13 cellular contexts compared by ENCODE assay signal in the genomic region with DNA sequence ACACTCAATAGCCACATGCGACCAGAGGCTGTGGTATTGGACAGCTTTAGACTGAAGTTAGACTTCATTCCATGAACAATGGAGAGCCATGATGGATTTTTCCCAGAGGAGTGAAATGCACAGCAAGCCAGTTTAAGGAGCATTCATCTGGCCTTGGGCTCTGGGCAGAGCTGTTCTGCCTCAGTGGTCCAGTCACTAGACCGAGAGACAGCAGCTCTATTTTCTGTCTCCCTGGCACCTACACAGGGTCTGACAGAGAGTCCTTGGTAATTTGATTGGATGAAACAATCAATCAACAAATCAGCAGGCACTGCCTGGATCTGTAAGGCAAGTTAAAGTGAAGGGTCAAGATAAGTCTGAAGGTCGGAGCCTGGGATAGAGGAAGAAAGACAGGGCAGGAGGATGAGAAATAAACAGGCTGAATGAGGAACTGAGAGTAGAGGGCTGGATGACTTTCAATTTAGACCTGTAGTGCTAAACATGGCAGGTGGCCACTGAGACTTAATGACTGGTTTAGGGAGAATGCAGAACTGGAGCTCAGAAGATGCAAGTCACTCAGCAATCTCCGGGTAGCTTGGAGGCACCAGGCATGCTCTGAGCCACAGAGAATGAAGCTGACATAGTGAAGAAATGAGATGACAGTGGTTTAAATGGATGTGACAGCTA.
DNase-seq lines count a peak whose midpoint lies in the region; ATAC-seq and TF ChIP-seq lines count a peak whose summit lies in the region.
"Had no signal": no experiment of that assay in that cellular context is flagged by ENCODE, and none has a peak within 500 bp of the region (broad histone marks: within the 10 kb centered on the region; RNA-seq: fewer than 3 reads in every experiment).

No MANE protein-coding gene starts in this region.

- H3K4me2 ChIP-seq in PC-9 = no peak overlapping the region

- no peak overlapping the region for H2AFZ ChIP-seq in PC-9

- no peaks in the 10 kb centered on the region for H3K79me2 ChIP-seq in PC-9 (ENCODE audit: low read depth)

- no peak for TF ChIP-seq CTCF in PC-9 (conservative IDR thresholded peaks at IDR 0.05)

- H3K9me2 ChIP-seq in PC-9 (ENCODE audit: insufficient read depth) = peaks cover 5% of the 10 kb centered on the region; the same call in 1 of the 2 replicates

- no peaks in the 10 kb centered on the region for H3K4me1 ChIP-seq in PC-9 (replicated peaks; ENCODE audit: insufficient read depth)
- H3K4me1 ChIP-seq: Caco-2 had no signal

- no peaks in the 10 kb centered on the region for H3F3A ChIP-seq in PC-9 (ENCODE audit: insufficient read depth, low read depth)

- H3K36me3 Mint-ChIP-seq in T-helper 17 cell (ENCODE audit: low read depth) = no peaks in the 10 kb centered on the region

- no peak overlapping the region for H3K27ac Mint-ChIP-seq in T-helper 17 cell

- ATAC-seq in GM18505 (IDR thresholded peaks at IDR 0.05; ENCODE audit: unreplicated experiment) = peak; percentile 94
- peak; percentile 96 for ATAC-seq in GM21526 (IDR thresholded peaks at IDR 0.05; ENCODE audit: low FRiP score, unreplicated experiment)
- ATAC-seq in HG03175 (IDR thresholded peaks at IDR 0.05; ENCODE audit: unreplicated experiment) = peak; percentile 97
- peak; percentile 54 for ATAC-seq in T-helper 17 cell

- peaks cover 4% of the 10 kb centered on the region; the same call in 1 of the 2 replicates for H3K27me3 ChIP-seq in PC-9 (ENCODE audit: insufficient read depth, low read depth)

- DNase-seq in T-helper 17 cell (no peak), AML-193 (lab: John Stamatoyannopoulos, UW) (no peak), PC-9 (no peak), RKO (ENCODE audit: low spot score) (no peak)
- no peak for DNase-seq in activated CD4-positive, alpha-beta T cell treated with anti-CD3 and anti-CD28 coated beads, Interleukin-2, amount 50 U/mL, for 4 hours
- DNase-seq: activated CD4-positive, CD25-positive, alpha-beta regulatory T cell treated with anti-CD3 and anti-CD28 coated beads, Interleukin-2, amount 50 U/mL, for 72 hours; anterior cingulate cortex; Caco-2; NCI-H524 treated with DMSO at 0.1 percent for 48 hours; stimulated activated CD4-positive, alpha-beta T cell treated with anti-CD3 and anti-CD28 coated beads, Interleukin-4, amount 100 ng/mL, for 1 hour had no signal

- H3K27ac ChIP-seq in PC-9 = no peak overlapping the region

- H3K9me3 ChIP-seq in T-helper 17 cell (ENCODE audit: control insufficient read depth, low read length, poor library complexity, severe bottlenecking) = no peaks in the 10 kb centered on the region
- no peaks in the 10 kb centered on the region for H3K9me3 ChIP-seq in PC-9 (ENCODE audit: insufficient read depth, low read depth)
- H3K9me3 ChIP-seq: Caco-2 had no signal

- POLR2A ChIA-PET in PC-9 (lab: Charles Lee; ENCODE audit: unreplicated experiment) = no interaction called here

- H3K4me1 Mint-ChIP-seq in T-helper 17 cell = no peaks in the 10 kb centered on the region

- H3K4me3 Mint-ChIP-seq in T-helper 17 cell = no peak overlapping the region

- intact Hi-C loops in PC-9 (cut with micrococcal nuclease; ENCODE audit: unreplicated experiment) = no loop called here

- no TSS peak for BruUV-seq in PC-9 (replicated peaks; lab: Mats Ljungman, UMichigan)

- CTCF ChIA-PET in PC-9 (lab: Charles Lee) = no interaction called here

- no peak for TF ChIP-seq POLR2A in GM18505 (IDR thresholded peaks at IDR 0.05; ENCODE audit: borderline replicate concordance, extremely low read depth, insufficient read depth, insufficient read length)

- H3K36me3 ChIP-seq in PC-9 (ENCODE audit: low read depth) = no peaks in the 10 kb centered on the region

- H4K20me1 ChIP-seq in PC-9 (ENCODE audit: insufficient read depth) = no peaks in the 10 kb centered on the region

- no peak overlapping the region for H3K4me3 ChIP-seq in PC-9

- peaks cover 34% of the 10 kb centered on the region for H3K27me3 Mint-ChIP-seq in T-helper 17 cell
